In genomic region chr1:24743404-24744211, GRCh38 we compare ENCODE assay signal across 8 cellular contexts. TPM values are rescaled to one million over a fixed set of nuclear protein-coding genes. Genes with fewer than 3 reads are reported as not detected.
DNase-seq lines count a peak whose midpoint lies in the region; ATAC-seq, FAIRE-seq and TF ChIP-seq lines count a peak whose summit lies in the region.

No MANE protein-coding gene starts in this region.

- SMC1A ChIA-PET in GM12878 (lab: Charles Lee; ENCODE audit: uncharacterized antibody, unreplicated experiment), result interaction anchor here (0.6 to 9.5 kb wide), 12 partner anchors 9 to 1431 kb away, joined by 3 to 174 read pairs (median 18); no protein-coding TSS in a partner anchor

- H3K79me2 ChIP-seq in GM12878 (ENCODE audit: control insufficient read depth, insufficient read depth, low read length), result peaks cover 25% of the 10 kb centered on the region

- H3K9me3 ChIP-seq in GM12878 (replicated peaks; ENCODE audit: control insufficient read depth, insufficient read depth, low read length), result no peaks in the 10 kb centered on the region

- H3K4me3 ChIP-seq in GM12878, result peak overlapping the region; percentile 39; the same call in 1 of the 2 replicates

- POLR2A ChIA-PET in GM12878 (lab: Charles Lee), result interaction anchor here (1.0 to 5.1 kb wide), 3 partner anchors 10 to 50 kb away, joined by 3 to 72 read pairs (median 29); no protein-coding TSS in a partner anchor

- H3K9me3 Mint-ChIP-seq in CD14-positive monocyte, result no peaks in the 10 kb centered on the region

- peak overlapping the region; percentile 82 for H3K4me2 ChIP-seq in GM12878 (ENCODE audit: control insufficient read depth, insufficient read depth)

- TF ChIP-seq CTCF in CD14-positive monocyte (IDR thresholded peaks at IDR 0.05) (no peak), GM12878 (IDR thresholded peaks at IDR 0.05 in 2 of 3, conservative IDR thresholded peaks at IDR 0.05 in 1 of 3; ENCODE audit: control insufficient read depth in 2 of 3, extremely low read depth in 1 of 3, insufficient read depth in 1 of 3, low read depth in 3 of 3, low read length in 3 of 3) (no peak)

- no peaks in the 10 kb centered on the region for H4K20me1 ChIP-seq in GM12878 (ENCODE audit: control insufficient read depth, insufficient read depth)

- no peak for TF ChIP-seq RAD21 in GM12878 (IDR thresholded peaks at IDR 0.05; ENCODE audit: insufficient read depth, low read depth, low read length)

- peaks cover 45% of the 10 kb centered on the region for H3K4me1 Mint-ChIP-seq in CD14-positive monocyte

- no peaks in the 10 kb centered on the region for H3K27me3 ChIP-seq in GM12878 (replicated peaks in 1 of 2; ENCODE audit: control insufficient read depth in 2 of 2, insufficient read depth in 2 of 2, low read length in 1 of 2)

- intact Hi-C loops in CD14-positive monocyte (cut with micrococcal nuclease), result no loop called here
- intact Hi-C loops in GM12878 (cut with micrococcal nuclease; ENCODE audit: unreplicated experiment), result no loop called here

- DNase-seq in CD14-positive monocyte (ENCODE audit: low spot score) (no peak), GM12878 (ENCODE audit: low read depth, low spot score) (no peak), medulla oblongata (ENCODE audit: extremely low spot score) (peak; percentile 77)

- no peaks in the 10 kb centered on the region for H3K36me3 Mint-ChIP-seq in CD14-positive monocyte

- H3K27ac ChIP-seq in GM12878 (ENCODE audit: control insufficient read depth, insufficient read depth), result peak overlapping the region; percentile 82

- peak; percentile 93 for FAIRE-seq in GM12878 (lab: Jason Lieb, UNC)

- RAD21 ChIA-PET in GM12878 (lab: Charles Lee; ENCODE audit: unreplicated experiment), result interaction anchor here (1.0 to 6.6 kb wide), 9 partner anchors 10 to 101 kb away, joined by 4 to 120 read pairs (median 30); no protein-coding TSS in a partner anchor

- H3K4me1 ChIP-seq in GM12878 (ENCODE audit: control insufficient read depth, insufficient read depth, low read length), result peaks cover 26% of the 10 kb centered on the region

- H3K27me3 Mint-ChIP-seq in CD14-positive monocyte (ENCODE audit: low read depth in 3 of 3), result peaks cover 2 to 3% (median 2%) of the 10 kb centered on the region in 3 donors

- H3K4me3 Mint-ChIP-seq in CD14-positive monocyte, result peak overlapping the region in 1 of 2 donors; percentile 15

- no peak for TF ChIP-seq EP300 in GM12878 (IDR thresholded peaks at IDR 0.05; ENCODE audit: borderline replicate concordance in 1 of 2, control insufficient read depth in 1 of 2, low read depth in 2 of 2, low read length in 2 of 2)

- peak; percentile 18; the same call in 1 of the 2 replicates for TF ChIP-seq POLR2A in GM12878 (IDR thresholded peaks at IDR 0.05; ENCODE audit: low read depth, low read length)

- H3K36me3 ChIP-seq in GM12878 (ENCODE audit: control insufficient read depth in 2 of 2, insufficient read depth in 2 of 2, low read length in 1 of 2), result no peaks in the 10 kb centered on the region

- peak; percentile 22 for ATAC-seq in HG03460 (IDR thresholded peaks at IDR 0.05; ENCODE audit: unreplicated experiment)
- peak; percentile 34 for ATAC-seq in GM12878
- no peak for ATAC-seq in GM18858 (IDR thresholded peaks at IDR 0.05; ENCODE audit: unreplicated experiment)
- no peak for ATAC-seq in GM21423 (IDR thresholded peaks at IDR 0.05; ENCODE audit: unreplicated experiment)
- ATAC-seq in GM21360 (IDR thresholded peaks at IDR 0.05; ENCODE audit: unreplicated experiment), result no peak
- ATAC-seq in GM18498 (IDR thresholded peaks at IDR 0.05; ENCODE audit: unreplicated experiment), result no peak

- H3K27ac Mint-ChIP-seq in CD14-positive monocyte, result peak overlapping the region in 5 of 7 donors; percentile 19 to 76 (median 42)

- 62% methylated on average over 10 of the region's 10 CpGs for WGBS in GM12878 (ENCODE audit: insufficient coverage, insufficient replicate concordance, low lambda C conversion rate, missing lambda C conversion rate)

- peak overlapping the region; percentile 1 for H2AFZ ChIP-seq in GM12878 (ENCODE audit: control insufficient read depth, low read depth, low read length)

- BruUV-seq in GM12878 (replicated peaks; lab: Mats Ljungman, UMichigan), result no TSS peak

- CTCF ChIA-PET in GM12878 (lab: Yijun Ruan, JAX), result interaction anchor here (0.7 to 6.4 kb wide), 14 partner anchors 8 to 92 kb away, joined by 3 to 122 read pairs (median 12); no protein-coding TSS in a partner anchor

- H3K9ac ChIP-seq in GM12878 (ENCODE audit: control insufficient read depth, insufficient read depth, low read length), result peak overlapping the region; percentile 61

- in situ Hi-C loops in GM12878 (cut with MboI), result no loop called here

TF ChIP-seq in GM12878, 131 proteins besides CTCF, POLR2A, EP300 and RAD21 (continues in another document):
- TF ChIP-seq GABPA (IDR thresholded peaks at IDR 0.05; ENCODE audit: low read depth) (no peak), HDGF (IDR thresholded peaks at IDR 0.05) (no peak), ATF7 (IDR thresholded peaks at IDR 0.05; ENCODE audit: low read depth) (no peak), MTA3 (IDR thresholded peaks at IDR 0.05; ENCODE audit: borderline replicate concordance, low read length) (peak; percentile 30; the same call in 1 of the 2 replicates), MXI1 (IDR thresholded peaks at IDR 0.05; ENCODE audit: low read depth, low read length) (no peak; the same call in 1 of the 2 replicates), SP1 (IDR thresholded peaks at IDR 0.05; ENCODE audit: low read depth, low read length) (no peak), MAX (IDR thresholded peaks at IDR 0.05; ENCODE audit: low read depth, low read length) (no peak), FOS (IDR thresholded peaks at IDR 0.05; ENCODE audit: borderline replicate concordance, extremely low read depth, insufficient read length) (no peak), BMI1 (IDR thresholded peaks at IDR 0.05; ENCODE audit: borderline replicate concordance) (no peak), ATF2 (IDR thresholded peaks at IDR 0.05; ENCODE audit: low read length) (no peak), PRDM15 (CRISPR knock-in tag; IDR thresholded peaks at IDR 0.05) (no peak), RAD51 (IDR thresholded peaks at IDR 0.05) (peak; percentile 74), NBN (IDR thresholded peaks at IDR 0.05) (no peak)

RNA-seq across cellular contexts. Expression of gene CLIC4, which starts 1.6 kb away (rescaled TPM):
- polyA plus RNA-seq in CD14-positive monocyte, result 10 to 100 TPM; 24.6 to 38.1 TPM
- 47.2 and 52.6 TPM in 2 replicates for total RNA-seq in GM12878 (2013; cell fraction: nucleolus; rRNA removed)
- total RNA-seq in GM12878 (2014; rRNA removed), result 58.7 and 75.0 TPM in 2 replicates
- total RNA-seq in GM12878 (2014; rRNA removed; fragmentation: Illumina TruSeq; extraction: Trizol), result 79.4 and 81.4 TPM in 2 replicates
- 107 and 112 TPM in 2 replicates for total RNA-seq in GM12878 (2021)
- 17.7 TPM for polyA plus RNA-seq in GM12878 (2011; ENCODE audit: low read depth)
- polyA plus RNA-seq in GM12878 (2011; rRNA removed), result 50.2 and 59.5 TPM in 2 replicates
- 24.1 and 32.8 TPM in 2 replicates for polyA plus RNA-seq in GM12878 (2011; cell fraction: cytosol; rRNA removed)
- polyA plus RNA-seq in GM12878 (2011; cell fraction: nucleus; rRNA removed), result 18.8 and 20.0 TPM in 2 replicates
- 35.1 and 43.5 TPM in 2 replicates for polyA plus RNA-seq in GM12878 (2012)
- polyA plus RNA-seq in GM12878 (2014; fragmentation: Illumina TruSeq; extraction: Trizol), result 92.6 and 119 TPM in 2 replicates
- polyA plus RNA-seq in GM12878 (2014; fragmentation: Nextera tagmentation; extraction: Ambion mirVana), result 10 to 100 TPM; 20.4 to 26.5 TPM
- polyA plus RNA-seq in GM12878 (2014; rRNA removed), result 44.1 and 59.9 TPM in 2 replicates
- 100 to 1,000 TPM in 1 of 2 experiments, 10 to 100 TPM in 1; 97.9 to 102 TPM for polyA plus RNA-seq in GM12878 (2016; fragmentation: Nextera tagmentation; extraction: Ambion mirVana)
- 17.1 and 23.8 TPM in 2 replicates for polyA minus RNA-seq in GM12878 (2011; rRNA and poly(A)+ RNA removed)
- 18.4 and 21.4 TPM in 2 replicates for polyA minus RNA-seq in GM12878 (2011; cell fraction: cytosol; rRNA and poly(A)+ RNA removed)
- polyA minus RNA-seq in GM12878 (2011; cell fraction: nucleus; rRNA and poly(A)+ RNA removed), result 10.4 and 16.9 TPM in 2 replicates

Comparison
In these comparisons a context has a peak if more than half of its experiments do, and no peak if none do; other contexts are left out.
1. ATAC-seq: peak in HG03460 (single experiment) and GM12878 (single experiment); none in GM18858 (single experiment), GM21423 (single experiment), GM21360 (single experiment) and GM18498 (single experiment).